In the genomic region with DNA sequence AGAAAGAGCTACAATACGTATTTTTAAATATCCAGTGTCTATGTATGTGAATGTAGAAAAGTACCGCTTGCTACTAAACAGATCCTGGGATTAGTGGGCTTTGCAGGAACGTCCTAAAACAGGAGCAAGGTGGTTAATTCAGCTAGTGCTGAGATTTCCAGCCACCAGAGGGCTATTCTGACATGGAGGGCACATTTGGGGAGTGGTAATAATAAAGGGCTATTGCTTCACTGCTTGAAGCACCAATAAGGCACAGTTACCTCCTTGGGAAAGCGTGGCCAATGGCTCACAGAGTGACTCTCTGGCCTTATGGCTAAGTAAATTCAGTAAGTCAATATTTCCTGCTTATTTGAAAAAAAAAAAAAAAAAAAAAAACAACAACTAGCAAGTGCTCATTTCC, we compare ENCODE assay signal across 17 cellular contexts.
DNase-seq lines count a peak whose midpoint lies in the region; ATAC-seq and TF ChIP-seq lines count a peak whose summit lies in the region.
"Had no signal": no experiment of that assay in that cellular context is flagged by ENCODE, and none has a peak within 500 bp of the region (broad histone marks: within the 10 kb centered on the region; RNA-seq: fewer than 3 reads in every experiment).

No MANE protein-coding gene starts in this region.

- H3K27me3 ChIP-seq in HCT116 (ENCODE audit: insufficient read depth, low read length) (no peaks in the 10 kb centered on the region), brain microvascular endothelial cell (replicated peaks) (no peaks in the 10 kb centered on the region), tibial artery (no peaks in the 10 kb centered on the region)

- ATAC-seq in HCT116 (peak; percentile 46; the same call in 1 of the 2 replicates), left colon (peak; percentile 75)
- ATAC-seq: activated CD8-positive, alpha-beta memory T cell treated with anti-CD3 and anti-CD28 coated beads, Interleukin-2, amount 10 ng/mL, durations not matched to agents 7 days and 5 days had no signal

- H3K36me3 ChIP-seq in HCT116 (ENCODE audit: control insufficient read depth in 1 of 2, insufficient read depth in 2 of 2, low read length in 2 of 2) (peaks cover 5 to 6% of the 10 kb centered on the region in 2 experiments; a peak in 2 of 4 replicates), brain microvascular endothelial cell (replicated peaks) (peaks cover 13% of the 10 kb centered on the region), tibial artery (peaks cover 5 to 35% (median 7%) of the 10 kb centered on the region in 3 donors)
- H3K36me3 ChIP-seq: prostate gland had no signal

- POLR2A ChIA-PET in HCT116 (lab: Charles Lee), result no interaction called here

- intact Hi-C loops in HCT116 (cut with micrococcal nuclease) (no loop called here), left colon (cut with DNase I, micrococcal nuclease) (loop anchor here (10.0 kb wide), 1 partner anchor 828 kb away; no protein-coding TSS in a partner anchor), tibial artery (cut with DNase I; ENCODE audit: low total_unique reads) (no loop called here)

- peak; percentile 27 for TF ChIP-seq CTCF in C4-2B (conservative IDR thresholded peaks at IDR 0.05)
- TF ChIP-seq CTCF in HCT116 (IDR thresholded peaks at IDR 0.05 in 2 of 3, conservative IDR thresholded peaks at IDR 0.05 in 1 of 3; ENCODE audit: borderline replicate concordance in 1 of 3, insufficient read depth in 1 of 3, low read depth in 2 of 3, low read length in 2 of 3), result peak in 2 of 3 experiments; percentile 12 to 33; a peak in 3 of 6 replicates
- peak; percentile 54 for TF ChIP-seq CTCF in brain microvascular endothelial cell (IDR thresholded peaks at IDR 0.05; ENCODE audit: low read depth, low read length, missing control alignments)
- TF ChIP-seq CTCF in tibial artery (IDR thresholded peaks at IDR 0.05), result no peak

- in situ Hi-C loops in brain microvascular endothelial cell (cut with HindIII; ENCODE audit: low pct_ligation_motif_present, low sequenced_read_pairs), result loop anchor here (25.0 kb wide), 1 partner anchor 275 kb away; a partner anchor contains a TSS

- no peak overlapping the region for H3K27ac ChIP-seq in C4-2B
- H3K27ac ChIP-seq in HCT116 (ENCODE audit: low read depth, low read length), result no peak overlapping the region
- H3K27ac ChIP-seq in brain microvascular endothelial cell, result no peak overlapping the region
- H3K27ac ChIP-seq in tibial artery, result no peak overlapping the region
- H3K27ac ChIP-seq: prostate gland had no signal

- H3K4me2 ChIP-seq in HCT116 (ENCODE audit: low read length), result no peak overlapping the region

- H4K20me1 ChIP-seq in HCT116 (ENCODE audit: insufficient read depth), result no peaks in the 10 kb centered on the region

- no peak for DNase-seq in HCT116 (ENCODE audit: low read depth, low spot score)
- DNase-seq in brain microvascular endothelial cell, result no peak
- DNase-seq in left colon, result peak; percentile 48 to 78
- DNase-seq in activated CD4-positive, alpha-beta T cell treated with anti-CD3 and anti-CD28 coated beads for 48 hours, result no peak
- DNase-seq in activated CD4-positive, alpha-beta T cell treated with anti-CD3 and anti-CD28 coated beads for 4 hours, result no peak
- no peak for DNase-seq in NCI-H446 (lab: John Stamatoyannopoulos, UW)
- no peak for DNase-seq in tibial artery
- DNase-seq: activated CD8-positive, alpha-beta memory T cell treated with anti-CD3 and anti-CD28 coated beads, Interleukin-2, amount 10 ng/mL, durations not matched to agents 7 days and 5 days; activated effector memory CD4-positive, alpha-beta T cell treated with anti-CD3 and anti-CD28 coated beads, Interleukin-2, amount 50 U/mL, for 16 hours; AML-193; anterior cingulate cortex; naive B cell; NCI-H2107; NCI-H774; T-helper 1 cell had no signal

- H3K9me2 ChIP-seq in HCT116 (ENCODE audit: insufficient read depth), result no peaks in the 10 kb centered on the region

- BruUV-seq in HCT116 (replicated peaks; lab: Mats Ljungman, UMichigan), result no TSS peak

- H3K9me3 ChIP-seq in HCT116 (ENCODE audit: control insufficient read depth in 1 of 2, insufficient read depth in 1 of 2, low read depth in 1 of 2, low read length in 2 of 2) (no peaks in the 10 kb centered on the region), tibial artery (no peaks in the 10 kb centered on the region)
- H3K9me3 ChIP-seq: prostate gland had no signal

- RAD21 ChIA-PET in HCT116 (lab: Charles Lee; ENCODE audit: low non-redundant PET in 1 of 2, low total read pairs in 2 of 2, uncharacterized antibody in 2 of 2, unreplicated experiment in 2 of 2), result interaction anchor here in 1 of 2 experiments (0.6 kb wide), 1 partner anchor 43 kb away, joined by 4 read pairs; no protein-coding TSS in a partner anchor

- H2AFZ ChIP-seq in HCT116 (ENCODE audit: low read depth, low read length, poor library complexity, severe bottlenecking), result no peak overlapping the region

- H3K9ac ChIP-seq in HCT116 (ENCODE audit: low read length), result no peak overlapping the region

- H3K4me3 ChIP-seq in HCT116 (replicated peaks in 1 of 2; ENCODE audit: low read depth in 1 of 2, low read length in 2 of 2) (no peak overlapping the region), brain microvascular endothelial cell (ENCODE audit: low read depth, low read length) (no peak overlapping the region), tibial artery (no peak overlapping the region)
- H3K4me3 ChIP-seq: prostate gland had no signal

- H3K79me2 ChIP-seq in HCT116 (ENCODE audit: insufficient read depth, low read length), result no peaks in the 10 kb centered on the region

- no peaks in the 10 kb centered on the region for H3K4me1 ChIP-seq in HCT116 (ENCODE audit: control insufficient read depth in 1 of 2, insufficient read depth in 2 of 2, low read length in 2 of 2)
- peaks cover 0 to 15% (median 5%) of the 10 kb centered on the region in 4 donors for H3K4me1 ChIP-seq in tibial artery
- H3K4me1 ChIP-seq: prostate gland had no signal

- TF ChIP-seq RAD21 in HCT116 (IDR thresholded peaks at IDR 0.05; ENCODE audit: low read depth), result no peak

- CTCF ChIA-PET in HCT116 (lab: Charles Lee), result interaction anchor here (1.1 kb wide), 1 partner anchor 284 kb away, joined by 3 read pairs; no protein-coding TSS in a partner anchor

- no peak for TF ChIP-seq POLR2A in HCT116 (IDR thresholded peaks at IDR 0.05; ENCODE audit: borderline replicate concordance, extremely low read depth, insufficient read depth, insufficient read length)

TF ChIP-seq in HCT116, 20 proteins besides CTCF, POLR2A, EP300 and RAD21:
- no peak for TF ChIP-seq SRF (IDR thresholded peaks at IDR 0.05; ENCODE audit: low read depth)

Comparison
In these comparisons a context has a peak if more than half of its experiments do, and no peak if none do; other contexts are left out.
1. CTCF ChIP-seq: peak in C4-2B (single experiment), HCT116 (2 of 3) and brain microvascular endothelial cell (single experiment); none in tibial artery (0 of 2).
2. DNase-seq: peak in left colon (2 of 2); none in HCT116 (single experiment), brain microvascular endothelial cell (single experiment), activated CD4-positive, alpha-beta T cell treated with anti-CD3 and anti-CD28 coated beads for 48 hours (single experiment), activated CD4-positive, alpha-beta T cell treated with anti-CD3 and anti-CD28 coated beads for 4 hours (0 of 2), NCI-H446 (0 of 2) and tibial artery (0 of 2).
3. intact Hi-C loops: an anchor here in left colon (10.0 kb wide); none called in HCT116 and tibial artery.